In genomic region chr11:23573430-23573829, GRCh38 we compare ENCODE assay signal across 22 cellular contexts.
A peak's percentile ranks its signal among the peaks of the same experiment; 100 is the strongest.
DNase-seq lines count a peak whose midpoint lies in the region; TF ChIP-seq lines count a peak whose summit lies in the region.
"Had no signal": no experiment of that assay in that cellular context is flagged by ENCODE, and none has a peak within 500 bp of the region (broad histone marks: within the 10 kb centered on the region; RNA-seq: fewer than 3 reads in every experiment).

No MANE protein-coding gene starts in this region.

- H3K4me1 ChIP-seq in KMS-11 (ENCODE audit: low read depth, poor library complexity, severe bottlenecking) (peaks cover 67% of the 10 kb centered on the region), adipocyte (ENCODE audit: control insufficient read depth, insufficient read depth, low read length) (peaks cover 8% of the 10 kb centered on the region), colonic mucosa (no peaks in the 10 kb centered on the region), Karpas-422 (ENCODE audit: low read length) (no peaks in the 10 kb centered on the region)
- H3K4me1 ChIP-seq: A549 had no signal

- H3K4me2 ChIP-seq in KMS-11: peak overlapping the region; percentile 33
- no peak overlapping the region for H3K4me2 ChIP-seq in Karpas-422 (ENCODE audit: low read depth, low read length, poor library complexity, severe bottlenecking)
- H3K4me2 ChIP-seq: A549, BLaER1 had no signal

- H3K9me3 ChIP-seq in adipocyte (ENCODE audit: control insufficient read depth, low read length): no peaks in the 10 kb centered on the region
- H3K9me3 ChIP-seq in colonic mucosa: no peaks in the 10 kb centered on the region
- peaks cover 14% of the 10 kb centered on the region for H3K9me3 ChIP-seq in Karpas-422 (ENCODE audit: low read length)
- H3K9me3 ChIP-seq: A549, BLaER1 had no signal

- H3K4me1 Mint-ChIP-seq in immature natural killer cell: peaks cover 52 to 58% of the 10 kb centered on the region in 2 donors
- H3K4me1 Mint-ChIP-seq: CD4-positive, alpha-beta memory T cell had no signal

- intact Hi-C loops in colonic mucosa (cut with DNase I): no loop called here

- H3K27me3 ChIP-seq in KMS-11 (ENCODE audit: insufficient read depth, low read depth): no peaks in the 10 kb centered on the region
- H3K27me3 ChIP-seq in adipocyte (replicated peaks; ENCODE audit: control insufficient read depth, insufficient read depth, low read length): no peaks in the 10 kb centered on the region
- H3K27me3 ChIP-seq in colonic mucosa: no peaks in the 10 kb centered on the region
- H3K27me3 ChIP-seq in Karpas-422 (ENCODE audit: low read length): no peaks in the 10 kb centered on the region
- H3K27me3 ChIP-seq: BLaER1 had no signal

- TF ChIP-seq CTCF in KMS-11 (conservative IDR thresholded peaks at IDR 0.05; ENCODE audit: low read depth, low read length): no peak
- TF ChIP-seq CTCF in colonic mucosa (IDR thresholded peaks at IDR 0.05): no peak

- H3K36me3 Mint-ChIP-seq in immature natural killer cell: peaks cover 0 to 19% (median 8%) of the 10 kb centered on the region in 3 donors
- H3K36me3 Mint-ChIP-seq: CD4-positive, alpha-beta memory T cell had no signal

- H3K4me3 Mint-ChIP-seq in immature natural killer cell: peak overlapping the region; percentile 40 to 74 (median 59)
- H3K4me3 Mint-ChIP-seq: CD4-positive, alpha-beta memory T cell; HFFc6 had no signal

- H3K79me2 ChIP-seq in KMS-11 (ENCODE audit: insufficient read depth, low read depth) (no peaks in the 10 kb centered on the region), Karpas-422 (ENCODE audit: low read length) (no peaks in the 10 kb centered on the region)

- H2AFZ ChIP-seq in KMS-11 (ENCODE audit: low read depth) (no peak overlapping the region), Karpas-422 (ENCODE audit: low read length) (no peak overlapping the region)

- H3K27me3 Mint-ChIP-seq in immature natural killer cell (ENCODE audit: low read depth in 3 of 3): peaks cover 7 to 10% (median 8%) of the 10 kb centered on the region in 3 donors
- H3K27me3 Mint-ChIP-seq: CD4-positive, alpha-beta memory T cell had no signal

- H3K36me3 ChIP-seq in KMS-11 (ENCODE audit: insufficient read depth) (no peaks in the 10 kb centered on the region), adipocyte (ENCODE audit: control insufficient read depth, insufficient read depth, low read length, severe bottlenecking) (no peaks in the 10 kb centered on the region), colonic mucosa (no peaks in the 10 kb centered on the region), Karpas-422 (ENCODE audit: insufficient read depth, low read length) (no peaks in the 10 kb centered on the region)
- H3K36me3 ChIP-seq: BLaER1 had no signal

- peak overlapping the region; percentile 39; the same call in 1 of the 2 replicates for H3K27ac ChIP-seq in KMS-11
- no peak overlapping the region for H3K27ac ChIP-seq in colonic mucosa
- no peak overlapping the region for H3K27ac ChIP-seq in Karpas-422 (ENCODE audit: low read length)
- H3K27ac ChIP-seq: A549, BLaER1, HL-60, RWPE1 had no signal

- DNase-seq in EH (ENCODE audit: low read depth): peak; percentile 60
- DNase-seq in adipocyte (ENCODE audit: low read depth): peak; percentile 39
- DNase-seq in immature natural killer cell: no peak
- no peak for DNase-seq in colonic mucosa
- no peak for DNase-seq in iPS-NIHi11 (ENCODE audit: low spot score)
- DNase-seq in mucosa of gallbladder (ENCODE audit: low spot score): no peak
- no peak for DNase-seq in Karpas-422
- DNase-seq: Calu3; CD4-positive, alpha-beta memory T cell; H7; HFFc6; NCI-H1417 treated with DMSO at 0.1 percent for 48 hours; NCI-H187 treated with DMSO at 0.1 percent for 48 hours; NCI-H2227 treated with DMSO at 0.1 percent for 48 hours; NCI-H510A treated with DMSO at 0.1 percent for 48 hours; NCI-H774; PC-3 had no signal

- H3K9ac ChIP-seq in KMS-11 (no peak overlapping the region), adipocyte (ENCODE audit: low read length) (no peak overlapping the region), colonic mucosa (ENCODE audit: low read depth in 2 of 2, low read length in 2 of 2) (no peak overlapping the region), Karpas-422 (ENCODE audit: low read length) (no peak overlapping the region)
- H3K9ac ChIP-seq: BLaER1 had no signal

- no peak overlapping the region for H3K4me3 ChIP-seq in KMS-11 (IDR thresholded peaks at IDR 0.05; ENCODE audit: insufficient read depth, low read depth, low read length)
- H3K4me3 ChIP-seq in adipocyte (ENCODE audit: low read length): no peak overlapping the region
- H3K4me3 ChIP-seq in colonic mucosa: no peak overlapping the region
- no peak overlapping the region for H3K4me3 ChIP-seq in Karpas-422 (ENCODE audit: low read length)
- H3K4me3 ChIP-seq: A549, BLaER1 had no signal

- H3K9me3 Mint-ChIP-seq in immature natural killer cell: peaks cover 0 to 11% (median 6%) of the 10 kb centered on the region in 6 donors
- H3K9me3 Mint-ChIP-seq: HFFc6 had no signal

- H3K9me2 ChIP-seq in Karpas-422 (replicated peaks; ENCODE audit: insufficient read depth, low read length): no peaks in the 10 kb centered on the region

- H4K20me1 ChIP-seq in KMS-11 (ENCODE audit: insufficient read depth): no peaks in the 10 kb centered on the region
- no peaks in the 10 kb centered on the region for H4K20me1 ChIP-seq in Karpas-422 (ENCODE audit: insufficient read depth, low read depth, low read length)
- H4K20me1 ChIP-seq: BLaER1 had no signal

- H3K27ac Mint-ChIP-seq in immature natural killer cell: no peak overlapping the region
- H3K27ac Mint-ChIP-seq: CD4-positive, alpha-beta memory T cell; HFFc6 had no signal

Comparison
In these comparisons a context has a peak if more than half of its experiments do, and no peak if none do; other contexts are left out.
1. DNase-seq: peak in EH (single experiment) and adipocyte (single experiment); none in immature natural killer cell (0 of 3), colonic mucosa (single experiment), iPS-NIHi11 (single experiment), mucosa of gallbladder (single experiment) and Karpas-422 (single experiment).